In genomic region chr13:49404621-49405020, GRCh38 we compare ENCODE assay signal across 36 cellular contexts.
"Had no signal": no experiment of that assay in that cellular context is flagged by ENCODE, and none has a peak within 500 bp of the region (broad histone marks: within the 10 kb centered on the region; RNA-seq: fewer than 3 reads in every experiment).

No MANE protein-coding gene starts in this region.

- H3K27me3 ChIP-seq: adrenal gland, breast epithelium, cardiac muscle cell, dorsolateral prefrontal cortex had no signal

- H3K4me3 Mint-ChIP-seq: activated B cell treated with CpG ODN at 0.5 μM for 24 hours; activated CD8-positive, alpha-beta T cell treated with anti-CD3 and anti-CD28 coated beads for 36 hours; activated naive CD4-positive, alpha-beta T cell treated with anti-CD3 and anti-CD28 coated beads, Interleukin-2, amount 50 U/mL, for 24 hours; activated naive CD8-positive, alpha-beta T cell treated with anti-CD3 and anti-CD28 coated beads for 36 hours; activated naive CD8-positive, alpha-beta T cell treated with anti-CD3 and anti-CD28 coated beads, Interleukin-2, amount 50 U/mL, for 24 hours; activated T-cell treated with anti-CD3 and anti-CD28 coated beads, Interleukin-2, amount 50 U/mL, for 4 hours; activated T-helper 17 cell treated with anti-CD3 and anti-CD28 coated beads, Interleukin-2, amount 50 U/mL, for 72 hours; brain; dendritic cell treated with granulocyte-macrophage colony-stimulating factor and Interleukin-4, amounts not matched to agents 40 ng/mL and 50 ng/mL, for 4 days; endodermal cell; T-helper 17 cell; T-helper 2 cell treated with Interferon-gamma antibody and Interleukin-4, amounts not matched to agents 5 μg/mL and 100 μg/mL, for 36 hours had no signal

- H3K4me1 ChIP-seq: breast epithelium had no signal

- DNase-seq: activated B cell treated with CpG ODN at 0.5 μM for 24 hours; activated CD4-positive, alpha-beta T cell treated with anti-CD3 and anti-CD28 coated beads for 48 hours; activated CD4-positive, alpha-beta T cell treated with anti-CD3 and anti-CD28 coated beads, Interleukin-2, amount 50 U/mL, for 1 hour; activated CD4-positive, alpha-beta T cell treated with anti-CD3 and anti-CD28 coated beads, Interleukin-2, amount 50 U/mL, for 48 hours; activated CD8-positive, alpha-beta memory T cell treated with anti-CD3 and anti-CD28 coated beads for 24 hours; activated CD8-positive, alpha-beta T cell treated with anti-CD3 and anti-CD28 coated beads for 36 hours; activated effector memory CD4-positive, alpha-beta T cell treated with Interleukin-2 at 50 U/mL for 16 hours; activated gamma-delta T cell treated with Interleukin-2 at 50 U/mL for 16 hours; activated naive CD4-positive, alpha-beta T cell treated with Interleukin-2 at 50 U/mL for 16 hours; activated naive CD8-positive, alpha-beta T cell treated with anti-CD3 and anti-CD28 coated beads for 36 hours; activated naive CD8-positive, alpha-beta T cell treated with anti-CD3 and anti-CD28 coated beads, Interleukin-2, amount 50 U/mL, for 24 hours; activated T-cell treated with anti-CD3 and anti-CD28 coated beads, Interleukin-2, amount 50 U/mL, for 4 hours; adrenal gland; amygdala; aorta; central memory CD4-positive, alpha-beta T cell; cerebellar nuclear complex; dorsolateral prefrontal cortex; effector memory CD4-positive, alpha-beta T cell; endodermal cell; foreskin fibroblast; head of caudate nucleus; T-helper 17 cell; T1000; WERI-Rb-1 had no signal

- ATAC-seq: activated CD4-positive, CD25-positive, alpha-beta regulatory T cell treated with anti-CD3 and anti-CD28 coated beads, Interleukin-2, amount 50 U/mL, for 24 hours; activated CD8-positive, alpha-beta T cell treated with anti-CD3 and anti-CD28 coated beads for 36 hours; activated naive CD8-positive, alpha-beta T cell treated with anti-CD3 and anti-CD28 coated beads, Interleukin-2, amount 50 U/mL, for 24 hours; activated T-cell treated with anti-CD3 and anti-CD28 coated beads, Interleukin-2, amount 50 U/mL, for 4 hours; activated T-helper 17 cell treated with anti-CD3 and anti-CD28 coated beads, Interleukin-2, amount 50 U/mL, for 72 hours; esophagus mucosa; T-helper 17 cell had no signal

- H3K27me3 Mint-ChIP-seq: activated B cell treated with CpG ODN at 0.5 μM for 24 hours; activated CD8-positive, alpha-beta T cell treated with anti-CD3 and anti-CD28 coated beads for 36 hours; activated naive CD4-positive, alpha-beta T cell treated with anti-CD3 and anti-CD28 coated beads, Interleukin-2, amount 50 U/mL, for 24 hours; activated naive CD8-positive, alpha-beta T cell treated with anti-CD3 and anti-CD28 coated beads for 36 hours; activated naive CD8-positive, alpha-beta T cell treated with anti-CD3 and anti-CD28 coated beads, Interleukin-2, amount 50 U/mL, for 24 hours; activated T-helper 17 cell treated with anti-CD3 and anti-CD28 coated beads, Interleukin-2, amount 50 U/mL, for 72 hours; brain; dendritic cell treated with granulocyte-macrophage colony-stimulating factor and Interleukin-4, amounts not matched to agents 40 ng/mL and 50 ng/mL, for 4 days; T-helper 17 cell had no signal

- FAIRE-seq: frontal cortex had no signal

- H3K27ac ChIP-seq: adrenal gland, breast epithelium, cardiac muscle cell, coronary artery, dorsolateral prefrontal cortex, WERI-Rb-1 had no signal

- H3K9me3 Mint-ChIP-seq: endodermal cell had no signal

- H3K36me3 ChIP-seq: adrenal gland, breast epithelium, cardiac muscle cell, WERI-Rb-1 had no signal

- H3K4me3 ChIP-seq: adrenal gland, breast epithelium, cardiac muscle cell, coronary artery, dorsolateral prefrontal cortex had no signal

- H3K27ac Mint-ChIP-seq: activated B cell treated with CpG ODN at 0.5 μM for 24 hours; activated CD8-positive, alpha-beta T cell treated with anti-CD3 and anti-CD28 coated beads for 36 hours; activated naive CD4-positive, alpha-beta T cell treated with anti-CD3 and anti-CD28 coated beads, Interleukin-2, amount 50 U/mL, for 24 hours; activated naive CD8-positive, alpha-beta T cell treated with anti-CD3 and anti-CD28 coated beads for 36 hours; activated naive CD8-positive, alpha-beta T cell treated with anti-CD3 and anti-CD28 coated beads, Interleukin-2, amount 50 U/mL, for 24 hours; activated T-helper 17 cell treated with anti-CD3 and anti-CD28 coated beads, Interleukin-2, amount 50 U/mL, for 72 hours; brain; dendritic cell treated with granulocyte-macrophage colony-stimulating factor and Interleukin-4, amounts not matched to agents 40 ng/mL and 50 ng/mL, for 4 days; endodermal cell; T-helper 17 cell; T-helper 2 cell treated with Interferon-gamma antibody and Interleukin-4, amounts not matched to agents 5 μg/mL and 100 μg/mL, for 36 hours had no signal

- H3K4me1 Mint-ChIP-seq: activated naive CD4-positive, alpha-beta T cell treated with anti-CD3 and anti-CD28 coated beads, Interleukin-2, amount 50 U/mL, for 24 hours; activated naive CD8-positive, alpha-beta T cell treated with anti-CD3 and anti-CD28 coated beads for 36 hours; activated naive CD8-positive, alpha-beta T cell treated with anti-CD3 and anti-CD28 coated beads, Interleukin-2, amount 50 U/mL, for 24 hours; activated T-helper 17 cell treated with anti-CD3 and anti-CD28 coated beads, Interleukin-2, amount 50 U/mL, for 72 hours; T-helper 17 cell had no signal
